Comparison of ENCODE assay signal across 14 cellular contexts in genomic region chr20:41167481-41168253, GRCh38. TPM values are rescaled to one million over a fixed set of nuclear protein-coding genes. Genes with fewer than 3 reads are reported as not detected.
DNase-seq lines count a peak whose midpoint lies in the region; ATAC-seq, FAIRE-seq and TF ChIP-seq lines count a peak whose summit lies in the region.
"Had no signal": no experiment of that assay in that cellular context is flagged by ENCODE, and none has a peak within 500 bp of the region (broad histone marks: within the 10 kb centered on the region; RNA-seq: fewer than 3 reads in every experiment).

No MANE protein-coding gene starts in this region.

- H3K36me3 Mint-ChIP-seq in CD4-positive, alpha-beta memory T cell: peaks cover 51 to 85% of the 10 kb centered on the region in 2 donors
- peaks cover 70% of the 10 kb centered on the region for H3K36me3 Mint-ChIP-seq in endothelial cell (ENCODE audit: low read depth, unreplicated experiment)

- H2AFZ ChIP-seq in GM23248: no peak overlapping the region

- no peaks in the 10 kb centered on the region for H3K9me2 ChIP-seq in GM23248 (ENCODE audit: insufficient read depth)

- peak overlapping the region; percentile 22 for H3K27ac ChIP-seq in CD4-positive, alpha-beta memory T cell (ENCODE audit: low read depth, low read length)
- H3K27ac ChIP-seq in Peyer's patch (no peak overlapping the region), GM23248 (no peak overlapping the region)
- H3K27ac ChIP-seq: esophagus squamous epithelium had no signal

- H3K4me1 Mint-ChIP-seq in CD4-positive, alpha-beta memory T cell: peaks cover 5 to 58% (median 32%) of the 10 kb centered on the region in 4 donors
- H3K4me1 Mint-ChIP-seq in endothelial cell (ENCODE audit: unreplicated experiment): peaks cover 6% of the 10 kb centered on the region

- CTCF ChIA-PET in CD4-positive, alpha-beta memory T cell (lab: Charles Lee; ENCODE audit: partially characterized antibody): interaction anchor here (1.8 to 2.8 kb wide), 3 partner anchors 10 to 172 kb away, joined by 4 to 11 read pairs (median 10); no protein-coding TSS in a partner anchor

- no peaks in the 10 kb centered on the region for H3K79me2 ChIP-seq in GM23248 (ENCODE audit: insufficient read depth)

- no peak for ATAC-seq in HG02642 (IDR thresholded peaks at IDR 0.05; ENCODE audit: poor library complexity, unreplicated experiment)

- in situ Hi-C loops in GM23248 (cut with MboI): no loop called here

- no peak for TF ChIP-seq CTCF in Peyer's patch (IDR thresholded peaks at IDR 0.05)
- TF ChIP-seq CTCF in endothelial cell (IDR thresholded peaks at IDR 0.05; ENCODE audit: unreplicated experiment): no peak

- no peak overlapping the region for H3K4me3 Mint-ChIP-seq in CD4-positive, alpha-beta memory T cell
- H3K4me3 Mint-ChIP-seq in endothelial cell (ENCODE audit: unreplicated experiment): no peak overlapping the region

- H3K27me3 ChIP-seq in CD4-positive, alpha-beta memory T cell (ENCODE audit: insufficient read depth, low read length): no peaks in the 10 kb centered on the region
- H3K27me3 ChIP-seq in Peyer's patch (no peaks in the 10 kb centered on the region), GM23248 (replicated peaks; ENCODE audit: insufficient read depth) (no peaks in the 10 kb centered on the region)
- H3K27me3 ChIP-seq: esophagus squamous epithelium had no signal

- no peak overlapping the region for H3K4me2 ChIP-seq in GM23248 (ENCODE audit: unreplicated experiment)

- no peak overlapping the region for H3K9ac ChIP-seq in GM23248

- no peaks in the 10 kb centered on the region for H4K20me1 ChIP-seq in GM23248 (ENCODE audit: insufficient read depth)

- H3K27me3 Mint-ChIP-seq in CD4-positive, alpha-beta memory T cell: no peaks in the 10 kb centered on the region
- H3K27me3 Mint-ChIP-seq in endothelial cell (ENCODE audit: unreplicated experiment): peaks cover 31% of the 10 kb centered on the region

- intact Hi-C loops in CD4-positive, alpha-beta memory T cell (cut with micrococcal nuclease): no loop called here

- H3K27ac Mint-ChIP-seq in CD4-positive, alpha-beta memory T cell: peak overlapping the region; percentile 36 to 98 (median 73)
- H3K27ac Mint-ChIP-seq in endothelial cell (ENCODE audit: unreplicated experiment): peak overlapping the region; percentile 61

- no peak for TF ChIP-seq POLR2A in Peyer's patch (IDR thresholded peaks at IDR 0.05)

- DNase-seq in CD4-positive, alpha-beta memory T cell: no peak
- DNase-seq in GM19239 (ENCODE audit: insufficient read length, low spot score) (peak; percentile 22), Peyer's patch (peak in 2 of 3 donors; percentile 30 to 42), endothelial cell (ENCODE audit: low spot score) (no peak), GM23248 (no peak), NCI-H2227 (lab: John Stamatoyannopoulos, UW; ENCODE audit: unreplicated experiment) (no peak), NCI-H2107 (lab: John Stamatoyannopoulos, UW) (no peak)
- DNase-seq: anterior cingulate cortex, DMS153, esophagus squamous epithelium, NCI-H82, nucleus accumbens, T-helper 9 cell had no signal

- H3K9me3 Mint-ChIP-seq in CD4-positive, alpha-beta memory T cell: no peaks in the 10 kb centered on the region
- no peaks in the 10 kb centered on the region for H3K9me3 Mint-ChIP-seq in endothelial cell (ENCODE audit: unreplicated experiment)

- peaks cover 16% of the 10 kb centered on the region for H3K4me1 ChIP-seq in CD4-positive, alpha-beta memory T cell (ENCODE audit: insufficient read depth, low read length)
- H3K4me1 ChIP-seq in Peyer's patch: peaks cover 0 to 4% (median 1%) of the 10 kb centered on the region in 4 donors
- H3K4me1 ChIP-seq in GM23248 (ENCODE audit: insufficient read depth): 0 out of 2 replicates have a peak, but pooled peaks cover 6% of the 10 kb centered on the region

- no peak overlapping the region for H3K4me3 ChIP-seq in CD4-positive, alpha-beta memory T cell (ENCODE audit: low read length in 2 of 2)
- no peak overlapping the region for H3K4me3 ChIP-seq in Peyer's patch
- H3K4me3 ChIP-seq in GM23248: no peak overlapping the region
- H3K4me3 ChIP-seq: esophagus squamous epithelium had no signal

- peak; percentile 65 for FAIRE-seq in GM19239 (lab: Jason Lieb, UNC)

- H3F3A ChIP-seq in GM23248 (ENCODE audit: insufficient read depth): no peaks in the 10 kb centered on the region

- POLR2A ChIA-PET in CD4-positive, alpha-beta memory T cell (lab: Charles Lee; ENCODE audit: partially characterized antibody): interaction anchor here (1.0 to 8.8 kb wide), 3 partner anchors 10 to 30 kb away, joined by 5 to 70 read pairs (median 11); partner anchors contain the start of gene PLCG1

- WGBS in GM23248 (ENCODE audit: low coverage in 1 of 2, low lambda C conversion rate in 2 of 2, missing lambda C conversion rate in 2 of 2), 2 experiments: 90 to 92% methylated on average over 11 of the region's 11 CpGs

- no peaks in the 10 kb centered on the region for H3K9me3 ChIP-seq in CD4-positive, alpha-beta memory T cell (ENCODE audit: control insufficient read depth in 1 of 2, low read length in 2 of 2)
- H3K9me3 ChIP-seq in Peyer's patch (no peaks in the 10 kb centered on the region), GM23248 (ENCODE audit: low read depth) (no peaks in the 10 kb centered on the region)
- H3K9me3 ChIP-seq: esophagus squamous epithelium had no signal

- peaks cover 96% of the 10 kb centered on the region for H3K36me3 ChIP-seq in CD4-positive, alpha-beta memory T cell (ENCODE audit: insufficient read depth, low read length)
- H3K36me3 ChIP-seq in Peyer's patch (peaks cover 0 to 98% (median 3%) of the 10 kb centered on the region in 3 donors), GM23248 (ENCODE audit: low read depth) (no peaks in the 10 kb centered on the region; the same call in 1 of the 2 replicates)

RNA-seq across cellular contexts. Expression of gene PLCG1, which starts 30.3 kb away (rescaled TPM):
- total RNA-seq in CD4-positive, alpha-beta memory T cell: 100 to 1,000 TPM; 319 to 320 TPM
- 10 to 100 TPM; 22.8 to 68.7 TPM for polyA plus RNA-seq in CD4-positive, alpha-beta memory T cell
- total RNA-seq in Peyer's patch: 100 to 1,000 TPM in 3 of 4 donors, 10 to 100 TPM in 1; 93.0 to 357 (median 191) TPM
- 456 TPM for total RNA-seq in endothelial cell (ENCODE audit: unreplicated experiment)
- total RNA-seq in GM23248 (2014; rRNA removed; shearing (Covaris generic)): 29.8 and 32.6 TPM in 2 replicates
- 4.8 and 8.3 TPM in 2 replicates for polyA plus RNA-seq in GM23248 (2016; fragmentation: Nextera tagmentation; extraction: Ambion mirVana)

Comparison
In these comparisons a context has a peak if more than half of its experiments do, and no peak if none do; other contexts are left out.
1. DNase-seq: peak in GM19239 (single experiment) and Peyer's patch (2 of 3); none in CD4-positive, alpha-beta memory T cell (0 of 5), endothelial cell (single experiment), GM23248 (single experiment), NCI-H2227 (single experiment) and NCI-H2107 (single experiment).